9 cellular contexts compared by ENCODE assay signal in the genomic region with DNA sequence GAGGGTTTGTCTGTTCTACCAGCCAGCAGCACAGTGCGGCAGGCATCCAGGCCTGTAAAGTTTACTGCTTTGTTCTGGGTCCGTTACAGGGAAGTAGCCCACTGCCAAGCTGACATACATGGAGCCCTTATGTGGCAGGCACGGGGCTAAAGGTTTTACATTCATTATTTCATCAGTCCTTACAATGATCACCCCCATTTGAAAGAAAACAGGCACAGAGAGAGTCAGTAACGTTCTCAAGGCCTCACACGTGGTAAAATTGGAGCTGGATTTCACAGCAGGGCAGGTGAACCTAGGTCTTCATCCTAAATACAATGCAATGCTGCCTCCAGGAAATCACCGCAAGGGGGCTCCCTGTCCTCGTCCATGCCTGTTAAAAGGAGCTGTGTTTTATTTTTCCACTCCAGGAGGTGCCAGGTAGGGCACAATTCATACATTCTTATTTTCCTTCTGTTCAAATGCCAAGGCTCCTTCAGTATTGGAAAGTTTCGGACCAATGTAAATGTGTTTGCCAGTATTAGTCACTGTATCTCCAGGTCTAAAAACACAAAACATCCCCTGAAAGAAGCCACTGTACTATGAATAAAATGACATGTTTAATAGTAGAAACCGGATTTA.
A peak's percentile ranks its signal among the peaks of the same experiment; 100 is the strongest.
DNase-seq lines count a peak whose midpoint lies in the region; ATAC-seq and TF ChIP-seq lines count a peak whose summit lies in the region.
"Had no signal": no experiment of that assay in that cellular context is flagged by ENCODE, and none has a peak within 500 bp of the region (broad histone marks: within the 10 kb centered on the region; RNA-seq: fewer than 3 reads in every experiment).

No MANE protein-coding gene starts in this region.

- H3K4me2 ChIP-seq in osteoblast (ENCODE audit: insufficient read depth, low read length): no peak overlapping the region

- TF ChIP-seq CTCF in fibroblast of the aortic adventitia (IDR thresholded peaks at IDR 0.05; ENCODE audit: insufficient read depth, low read length) (peak; percentile 82), osteoblast (IDR thresholded peaks at IDR 0.05; ENCODE audit: extremely low read depth, low read depth, low read length) (peak; percentile 83)

- DNase-seq in DMS 273 treated with DMSO at 0.1 percent for 48 hours (lab: John Stamatoyannopoulos, UW) (peak; percentile 26), NCI-H146 treated with DMSO at 0.1 percent for 48 hours (lab: John Stamatoyannopoulos, UW; ENCODE audit: unreplicated experiment) (peak; percentile 10), fibroblast of the aortic adventitia (ENCODE audit: low read depth) (peak; percentile 65), osteoblast (ENCODE audit: insufficient read length, low spot score, missing footprints) (peak; percentile 48), middle frontal gyrus (ENCODE audit: extremely low spot score, low spot score) (no peak)
- DNase-seq in activated CD4-positive, alpha-beta T cell treated with anti-CD3 and anti-CD28 coated beads, Interleukin-2, amount 50 U/mL, for 1 hour: peak; percentile 6

- no peaks in the 10 kb centered on the region for H3K36me3 ChIP-seq in osteoblast (ENCODE audit: insufficient read depth, low read length)

- H3K4me3 ChIP-seq in fibroblast of the aortic adventitia (ENCODE audit: low read depth, low read length) (no peak overlapping the region), osteoblast (ENCODE audit: insufficient read depth, low read length) (no peak overlapping the region)
- H3K4me3 ChIP-seq: SK-N-MC had no signal

- H3K27me3 ChIP-seq in osteoblast (ENCODE audit: insufficient read depth, low read length): no peaks in the 10 kb centered on the region

- ATAC-seq in GM19463 (IDR thresholded peaks at IDR 0.05; ENCODE audit: unreplicated experiment): peak; percentile 67
- no peak for ATAC-seq in GM21737 (IDR thresholded peaks at IDR 0.05; ENCODE audit: unreplicated experiment)

- no peaks in the 10 kb centered on the region for H3K79me2 ChIP-seq in osteoblast (ENCODE audit: insufficient read depth, low read length)

- H3K9me3 ChIP-seq in osteoblast (ENCODE audit: low read depth, low read length): no peaks in the 10 kb centered on the region

- H4K20me1 ChIP-seq in osteoblast (ENCODE audit: insufficient read depth, low read length): no peaks in the 10 kb centered on the region

- H3K4me1 ChIP-seq in osteoblast (ENCODE audit: insufficient read depth, low read length): no peaks in the 10 kb centered on the region

- no peak overlapping the region for H2AFZ ChIP-seq in osteoblast (ENCODE audit: low read length)

- H3K27ac ChIP-seq in osteoblast (ENCODE audit: low read depth, low read length): no peak overlapping the region
- H3K27ac ChIP-seq: SK-N-MC had no signal
